ENCODE assay signal across 1 cellular context in the genomic region with DNA sequence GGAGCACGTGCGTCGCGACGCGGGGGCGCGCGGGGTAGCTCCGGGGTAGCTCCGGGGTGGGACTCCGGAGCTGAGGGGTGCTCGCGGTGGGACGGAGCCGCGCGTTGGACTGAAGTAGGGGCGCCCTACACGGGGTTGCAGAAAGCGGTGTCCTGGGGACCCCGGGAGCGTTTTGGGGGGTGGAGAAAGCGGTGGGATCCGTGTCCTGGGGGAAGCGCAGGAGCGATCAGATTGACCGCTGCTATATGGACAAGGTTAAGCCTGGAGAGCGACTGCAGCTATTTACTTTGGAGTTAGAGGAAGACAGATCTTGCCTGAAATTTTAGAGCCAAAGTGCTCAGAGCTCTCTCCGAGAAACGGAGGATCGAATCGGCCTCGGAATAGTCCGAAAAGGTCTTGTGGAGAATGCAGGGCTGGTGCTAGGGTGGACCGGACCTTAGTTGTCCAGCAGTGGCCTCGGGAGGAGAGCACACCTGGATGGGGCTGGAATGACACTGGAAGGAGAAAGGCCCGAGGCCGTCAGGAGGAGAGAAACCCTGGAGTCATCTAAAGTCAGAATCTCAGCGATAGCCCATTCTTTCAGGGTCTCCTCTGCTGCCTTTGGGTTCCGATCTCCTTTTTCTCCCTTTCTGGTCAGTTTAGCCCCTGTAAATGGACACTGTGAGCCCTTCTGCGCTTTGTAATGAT.
TF ChIP-seq lines count a peak whose summit lies in the region.

No MANE protein-coding gene starts in this region.

TF ChIP-seq in GM23338, 12 proteins besides CTCF, POLR2A, EP300 and RAD21 (continued from another document):
- TF ChIP-seq, protein P1, sequence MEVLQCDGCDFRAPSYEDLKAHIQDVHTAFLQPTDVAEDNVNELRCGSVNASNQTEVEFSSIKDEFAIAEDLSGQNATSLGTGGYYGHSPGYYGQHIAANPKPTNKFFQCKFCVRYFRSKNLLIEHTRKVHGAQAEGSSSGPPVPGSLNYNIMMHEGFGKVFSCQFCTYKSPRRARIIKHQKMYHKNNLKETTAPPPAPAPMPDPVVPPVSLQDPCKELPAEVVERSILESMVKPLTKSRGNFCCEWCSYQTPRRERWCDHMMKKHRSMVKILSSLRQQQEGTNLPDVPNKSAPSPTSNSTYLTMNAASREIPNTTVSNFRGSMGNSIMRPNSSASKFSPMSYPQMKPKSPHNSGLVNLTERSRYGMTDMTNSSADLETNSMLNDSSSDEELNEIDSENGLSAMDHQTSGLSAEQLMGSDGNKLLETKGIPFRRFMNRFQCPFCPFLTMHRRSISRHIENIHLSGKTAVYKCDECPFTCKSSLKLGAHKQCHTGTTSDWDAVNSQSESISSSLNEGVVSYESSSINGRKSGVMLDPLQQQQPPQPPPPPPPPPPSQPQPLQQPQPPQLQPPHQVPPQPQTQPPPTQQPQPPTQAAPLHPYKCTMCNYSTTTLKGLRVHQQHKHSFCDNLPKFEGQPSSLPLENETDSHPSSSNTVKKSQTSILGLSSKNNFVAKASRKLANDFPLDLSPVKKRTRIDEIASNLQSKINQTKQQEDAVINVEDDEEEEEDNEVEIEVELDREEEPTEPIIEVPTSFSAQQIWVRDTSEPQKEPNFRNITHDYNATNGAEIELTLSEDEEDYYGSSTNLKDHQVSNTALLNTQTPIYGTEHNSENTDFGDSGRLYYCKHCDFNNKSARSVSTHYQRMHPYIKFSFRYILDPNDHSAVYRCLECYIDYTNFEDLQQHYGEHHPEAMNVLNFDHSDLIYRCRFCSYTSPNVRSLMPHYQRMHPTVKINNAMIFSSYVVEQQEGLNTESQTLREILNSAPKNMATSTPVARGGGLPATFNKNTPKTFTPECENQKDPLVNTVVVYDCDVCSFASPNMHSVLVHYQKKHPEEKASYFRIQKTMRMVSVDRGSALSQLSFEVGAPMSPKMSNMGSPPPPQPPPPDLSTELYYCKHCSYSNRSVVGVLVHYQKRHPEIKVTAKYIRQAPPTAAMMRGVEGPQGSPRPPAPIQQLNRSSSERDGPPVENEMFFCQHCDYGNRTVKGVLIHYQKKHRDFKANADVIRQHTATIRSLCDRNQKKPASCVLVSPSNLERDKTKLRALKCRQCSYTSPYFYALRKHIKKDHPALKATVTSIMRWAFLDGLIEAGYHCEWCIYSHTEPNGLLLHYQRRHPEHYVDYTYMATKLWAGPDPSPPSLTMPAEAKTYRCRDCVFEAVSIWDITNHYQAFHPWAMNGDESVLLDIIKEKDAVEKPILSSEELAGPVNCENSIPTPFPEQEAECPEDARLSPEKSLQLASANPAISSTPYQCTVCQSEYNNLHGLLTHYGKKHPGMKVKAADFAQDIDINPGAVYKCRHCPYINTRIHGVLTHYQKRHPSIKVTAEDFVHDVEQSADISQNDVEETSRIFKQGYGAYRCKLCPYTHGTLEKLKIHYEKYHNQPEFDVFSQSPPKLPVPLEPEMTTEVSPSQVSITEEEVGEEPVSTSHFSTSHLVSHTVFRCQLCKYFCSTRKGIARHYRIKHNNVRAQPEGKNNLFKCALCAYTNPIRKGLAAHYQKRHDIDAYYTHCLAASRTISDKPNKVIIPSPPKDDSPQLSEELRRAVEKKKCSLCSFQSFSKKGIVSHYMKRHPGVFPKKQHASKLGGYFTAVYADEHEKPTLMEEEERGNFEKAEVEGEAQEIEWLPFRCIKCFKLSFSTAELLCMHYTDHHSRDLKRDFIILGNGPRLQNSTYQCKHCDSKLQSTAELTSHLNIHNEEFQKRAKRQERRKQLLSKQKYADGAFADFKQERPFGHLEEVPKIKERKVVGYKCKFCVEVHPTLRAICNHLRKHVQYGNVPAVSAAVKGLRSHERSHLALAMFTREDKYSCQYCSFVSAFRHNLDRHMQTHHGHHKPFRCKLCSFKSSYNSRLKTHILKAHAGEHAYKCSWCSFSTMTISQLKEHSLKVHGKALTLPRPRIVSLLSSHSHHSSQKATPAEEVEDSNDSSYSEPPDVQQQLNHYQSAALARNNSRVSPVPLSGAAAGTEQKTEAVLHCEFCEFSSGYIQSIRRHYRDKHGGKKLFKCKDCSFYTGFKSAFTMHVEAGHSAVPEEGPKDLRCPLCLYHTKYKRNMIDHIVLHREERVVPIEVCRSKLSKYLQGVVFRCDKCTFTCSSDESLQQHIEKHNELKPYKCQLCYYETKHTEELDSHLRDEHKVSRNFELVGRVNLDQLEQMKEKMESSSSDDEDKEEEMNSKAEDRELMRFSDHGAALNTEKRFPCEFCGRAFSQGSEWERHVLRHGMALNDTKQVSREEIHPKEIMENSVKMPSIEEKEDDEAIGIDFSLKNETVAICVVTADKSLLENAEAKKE (CRISPR knock-in tag; IDR thresholded peaks at IDR 0.05) = no peak
